14 cellular contexts compared by ENCODE assay signal in genomic region chr13:20137875-20138274, GRCh38. TPM values are rescaled to one million over a fixed set of nuclear protein-coding genes. Genes with fewer than 3 reads are reported as not detected.
DNase-seq lines count a peak whose midpoint lies in the region; ATAC-seq and TF ChIP-seq lines count a peak whose summit lies in the region.
"Had no signal": no experiment of that assay in that cellular context is flagged by ENCODE, and none has a peak within 500 bp of the region (broad histone marks: within the 10 kb centered on the region; RNA-seq: fewer than 3 reads in every experiment).

No MANE protein-coding gene starts in this region.

- intact Hi-C loops in natural killer cell (cut with micrococcal nuclease), result no loop called here

- no peaks in the 10 kb centered on the region for H3K36me3 Mint-ChIP-seq in natural killer cell treated with Interleukin-12 subunit alpha and Interleukin-12 subunit beta and Interleukin-15 and Interleukin-18, amount 100 ng/mL, for 72 hours
- H3K36me3 Mint-ChIP-seq in natural killer cell, result no peaks in the 10 kb centered on the region
- H3K36me3 Mint-ChIP-seq in activated naive CD8-positive, alpha-beta T cell treated with anti-CD3 and anti-CD28 coated beads for 36 hours, result peaks cover 1% of the 10 kb centered on the region
- H3K36me3 Mint-ChIP-seq: CD4-positive, CD25-positive, alpha-beta regulatory T cell; CD8-positive, alpha-beta T cell had no signal

- no peak overlapping the region for H3K4me3 Mint-ChIP-seq in natural killer cell treated with Interleukin-12 subunit alpha and Interleukin-12 subunit beta and Interleukin-15 and Interleukin-18, amount 100 ng/mL, for 72 hours
- no peak overlapping the region for H3K4me3 Mint-ChIP-seq in natural killer cell
- H3K4me3 Mint-ChIP-seq in activated naive CD8-positive, alpha-beta T cell treated with anti-CD3 and anti-CD28 coated beads for 36 hours, result no peak overlapping the region
- H3K4me3 Mint-ChIP-seq: CD4-positive, CD25-positive, alpha-beta regulatory T cell; CD8-positive, alpha-beta T cell; H9 had no signal

- H3K9me3 Mint-ChIP-seq in natural killer cell treated with Interleukin-12 subunit alpha and Interleukin-12 subunit beta and Interleukin-15 and Interleukin-18, amount 100 ng/mL, for 72 hours, result no peaks in the 10 kb centered on the region
- H3K9me3 Mint-ChIP-seq in natural killer cell, result no peaks in the 10 kb centered on the region
- no peaks in the 10 kb centered on the region for H3K9me3 Mint-ChIP-seq in activated naive CD8-positive, alpha-beta T cell treated with anti-CD3 and anti-CD28 coated beads for 36 hours
- H3K9me3 Mint-ChIP-seq: CD8-positive, alpha-beta T cell; H9 had no signal

- no peak for ATAC-seq in natural killer cell treated with Interleukin-12 subunit alpha and Interleukin-12 subunit beta and Interleukin-15 and Interleukin-18, amount 100 ng/mL, for 72 hours
- ATAC-seq in natural killer cell (no peak), left lobe of liver (no peak), GM21381 (IDR thresholded peaks at IDR 0.05; ENCODE audit: unreplicated experiment) (no peak)
- ATAC-seq: CD8-positive, alpha-beta T cell had no signal

- no peak overlapping the region for H3K27ac Mint-ChIP-seq in natural killer cell treated with Interleukin-12 subunit alpha and Interleukin-12 subunit beta and Interleukin-15 and Interleukin-18, amount 100 ng/mL, for 72 hours
- H3K27ac Mint-ChIP-seq in natural killer cell, result no peak overlapping the region
- H3K27ac Mint-ChIP-seq in activated naive CD8-positive, alpha-beta T cell treated with anti-CD3 and anti-CD28 coated beads for 36 hours, result no peak overlapping the region
- H3K27ac Mint-ChIP-seq: CD4-positive, CD25-positive, alpha-beta regulatory T cell; CD8-positive, alpha-beta T cell; H9 had no signal

- no peak for TF ChIP-seq CTCF in natural killer cell (IDR thresholded peaks at IDR 0.05)

- H3K4me1 Mint-ChIP-seq in natural killer cell treated with Interleukin-12 subunit alpha and Interleukin-12 subunit beta and Interleukin-15 and Interleukin-18, amount 100 ng/mL, for 72 hours (ENCODE audit: low read depth in 2 of 2), result no peaks in the 10 kb centered on the region
- no peaks in the 10 kb centered on the region for H3K4me1 Mint-ChIP-seq in natural killer cell
- peaks cover 8% of the 10 kb centered on the region for H3K4me1 Mint-ChIP-seq in activated naive CD8-positive, alpha-beta T cell treated with anti-CD3 and anti-CD28 coated beads for 36 hours

- H3K27me3 Mint-ChIP-seq in natural killer cell treated with Interleukin-12 subunit alpha and Interleukin-12 subunit beta and Interleukin-15 and Interleukin-18, amount 100 ng/mL, for 72 hours, result peaks cover 8 to 44% of the 10 kb centered on the region in 2 donors
- peaks cover 35 to 39% of the 10 kb centered on the region in 2 donors for H3K27me3 Mint-ChIP-seq in natural killer cell (ENCODE audit: low read depth in 2 of 2)
- peaks cover 34% of the 10 kb centered on the region for H3K27me3 Mint-ChIP-seq in activated naive CD8-positive, alpha-beta T cell treated with anti-CD3 and anti-CD28 coated beads for 36 hours

- DNase-seq in activated effector memory CD4-positive, alpha-beta T cell treated with anti-CD3 and anti-CD28 coated beads, Interleukin-2, amount 50 U/mL, for 16 hours, result peak; percentile 8
- no peak for DNase-seq in activated effector memory CD4-positive, alpha-beta T cell treated with Interleukin-2 at 50 U/mL for 16 hours
- DNase-seq in natural killer cell treated with Interleukin-12 subunit alpha and Interleukin-12 subunit beta and Interleukin-15 and Interleukin-18, amount 100 ng/mL, for 72 hours (ENCODE audit: low spot score), result peak; percentile 8
- DNase-seq in natural killer cell (no peak), left lobe of liver (ENCODE audit: low spot score) (peak; percentile 6)
- no peak for DNase-seq in activated naive CD8-positive, alpha-beta T cell treated with anti-CD3 and anti-CD28 coated beads for 36 hours
- DNase-seq: CD4-positive, CD25-positive, alpha-beta regulatory T cell; CD8-positive, alpha-beta T cell; DMS153; DND-41; GM23248; H9 had no signal

RNA-seq across cellular contexts. Expression of gene GJA3, which starts 23.0 kb away (rescaled TPM):
- under 1 TPM; 0.05 to 0.33 TPM for total RNA-seq in natural killer cell treated with Interleukin-12 subunit alpha and Interleukin-12 subunit beta and Interleukin-15 and Interleukin-18, amount 100 ng/mL, for 72 hours
- total RNA-seq in natural killer cell (under 1 TPM in 1 of 3 donors, not detected in 2; 0.18 TPM), left lobe of liver (0.03 TPM)
- total RNA-seq in activated naive CD8-positive, alpha-beta T cell treated with anti-CD3 and anti-CD28 coated beads for 36 hours, result 1 to 10 TPM; 1.0 TPM
- total RNA-seq: CD4-positive, CD25-positive, alpha-beta regulatory T cell had no signal

RNA-seq across cellular contexts. Expression of gene GJB2, which starts 54.9 kb away (rescaled TPM):
- total RNA-seq in natural killer cell treated with Interleukin-12 subunit alpha and Interleukin-12 subunit beta and Interleukin-15 and Interleukin-18, amount 100 ng/mL, for 72 hours, result 1 to 10 TPM in 1 of 2 donors, under 1 TPM in 1; 0.17 to 6.0 TPM
- total RNA-seq in natural killer cell (under 1 TPM in 1 of 3 donors, not detected in 2; 0.40 TPM), left lobe of liver (30.7 TPM)
- total RNA-seq in activated naive CD8-positive, alpha-beta T cell treated with anti-CD3 and anti-CD28 coated beads for 36 hours, result 1 to 10 TPM; 1.8 to 2.1 TPM
- total RNA-seq: A673; CD4-positive, CD25-positive, alpha-beta regulatory T cell; CD8-positive, alpha-beta T cell had no signal

Comparison
In these comparisons a context has a peak if more than half of its experiments do, and no peak if none do; other contexts are left out.
1. DNase-seq: peak in activated effector memory CD4-positive, alpha-beta T cell treated with anti-CD3 and anti-CD28 coated beads, Interleukin-2, amount 50 U/mL, for 16 hours (single experiment), natural killer cell treated with Interleukin-12 subunit alpha and Interleukin-12 subunit beta and Interleukin-15 and Interleukin-18, amount 100 ng/mL, for 72 hours (single experiment) and left lobe of liver (single experiment); none in activated effector memory CD4-positive, alpha-beta T cell treated with Interleukin-2 at 50 U/mL for 16 hours (single experiment), natural killer cell (single experiment) and activated naive CD8-positive, alpha-beta T cell treated with anti-CD3 and anti-CD28 coated beads for 36 hours (single experiment).